Comparison of ENCODE assay signal across 15 cellular contexts in genomic region chr11:117187007-117187406, GRCh38. TPM values are rescaled to one million over a fixed set of nuclear protein-coding genes. Genes with fewer than 3 reads are reported as not detected.
DNase-seq lines count a peak whose midpoint lies in the region; TF ChIP-seq lines count a peak whose summit lies in the region.
"Had no signal": no experiment of that assay in that cellular context is flagged by ENCODE, and none has a peak within 500 bp of the region (broad histone marks: within the 10 kb centered on the region; RNA-seq: fewer than 3 reads in every experiment).

No MANE protein-coding gene starts in this region.

- in situ Hi-C loops in mammary epithelial cell (cut with MboI; ENCODE audit: low sequenced_read_pairs in 2 of 2) (no loop called here), transverse colon (cut with MboI; ENCODE audit: low pct_ligation_motif_present in 1 of 4, low pct_unique_long_range_greater_than_20kb in 1 of 4, low sequenced_read_pairs in 3 of 4) (no loop called here), GM13976 (cut with MboI; ENCODE audit: low sequenced_read_pairs, unreplicated experiment) (no loop called here)

- TF ChIP-seq EP300 in transverse colon (IDR thresholded peaks at IDR 0.05; ENCODE audit: low read depth): no peak

- no peaks in the 10 kb centered on the region for H3K36me3 ChIP-seq in breast epithelium
- H3K36me3 ChIP-seq in mammary epithelial cell (ENCODE audit: insufficient read depth, low read length): no peaks in the 10 kb centered on the region
- peaks cover 0 to 77% of the 10 kb centered on the region in 2 donors for H3K36me3 ChIP-seq in adrenal gland (replicated peaks in 1 of 2)
- peaks cover 55 to 66% of the 10 kb centered on the region in 2 donors for H3K36me3 ChIP-seq in mucosa of rectum (ENCODE audit: control insufficient read depth in 2 of 2, insufficient read depth in 2 of 2, low read length in 2 of 2)
- H3K36me3 ChIP-seq in transverse colon: peaks cover 0 to 27% (median 9%) of the 10 kb centered on the region in 4 donors

- H3K9me3 ChIP-seq in breast epithelium (no peaks in the 10 kb centered on the region), mammary epithelial cell (replicated peaks; ENCODE audit: insufficient read depth, low read length) (no peaks in the 10 kb centered on the region), adrenal gland (replicated peaks in 1 of 3) (no peaks in the 10 kb centered on the region), mucosa of rectum (ENCODE audit: control insufficient read depth in 2 of 2, low read length in 2 of 2) (no peaks in the 10 kb centered on the region), transverse colon (no peaks in the 10 kb centered on the region)
- H3K9me3 ChIP-seq: neutrophil had no signal

- H3K27ac ChIP-seq in breast epithelium (peak overlapping the region in 1 of 2 donors; percentile 34), mammary epithelial cell (ENCODE audit: insufficient read depth, low read depth, low read length) (no peak overlapping the region), adrenal gland (peak overlapping the region in 2 of 5 donors; percentile 5 to 45), mucosa of rectum (ENCODE audit: low read depth in 2 of 2, low read length in 2 of 2) (peak overlapping the region; percentile 64 to 72), transverse colon (peak overlapping the region in 3 of 4 donors; percentile 8 to 59 (median 48))
- H3K27ac ChIP-seq: foreskin keratinocyte, neutrophil had no signal

- no peaks in the 10 kb centered on the region for H3K79me2 ChIP-seq in mammary epithelial cell (ENCODE audit: insufficient read depth, low read length)

- no peak overlapping the region for H3K4me2 ChIP-seq in mammary epithelial cell (ENCODE audit: insufficient read depth, low read depth, low read length)

- H3K9ac ChIP-seq in mammary epithelial cell (ENCODE audit: insufficient read depth, low read length) (no peak overlapping the region), mucosa of rectum (ENCODE audit: low read depth in 1 of 2, low read length in 2 of 2) (peak overlapping the region in 1 of 2 donors; percentile 48)

- H3K4me1 ChIP-seq in breast epithelium (no peaks in the 10 kb centered on the region), mammary epithelial cell (ENCODE audit: insufficient read depth, low read length) (no peaks in the 10 kb centered on the region), adrenal gland (replicated peaks in 1 of 2) (no peaks in the 10 kb centered on the region), mucosa of rectum (ENCODE audit: control insufficient read depth in 2 of 2, insufficient read depth in 2 of 2, low read length in 2 of 2) (peaks cover 20 to 26% of the 10 kb centered on the region in 2 donors), transverse colon (peaks cover 0 to 23% (median 0%) of the 10 kb centered on the region in 4 donors)
- H3K4me1 ChIP-seq: foreskin keratinocyte had no signal

- H3K4me3 ChIP-seq in breast epithelium: no peak overlapping the region
- no peak overlapping the region for H3K4me3 ChIP-seq in mammary epithelial cell (replicated peaks in 1 of 3; ENCODE audit: insufficient read depth in 1 of 3, low read depth in 2 of 3, low read length in 3 of 3)
- H3K4me3 ChIP-seq in adrenal gland: no peak overlapping the region
- H3K4me3 ChIP-seq in mucosa of rectum (ENCODE audit: low read length in 2 of 2): no peak overlapping the region
- H3K4me3 ChIP-seq in transverse colon: no peak overlapping the region
- H3K4me3 ChIP-seq: K562 had no signal

- no peak for TF ChIP-seq POLR2A in breast epithelium (IDR thresholded peaks at IDR 0.05)
- TF ChIP-seq POLR2A in adrenal gland (IDR thresholded peaks at IDR 0.05): no peak
- TF ChIP-seq POLR2A in transverse colon (IDR thresholded peaks at IDR 0.05): no peak

- no TSS peak for BruUV-seq in mammary epithelial cell (replicated peaks; lab: Mats Ljungman, UMichigan)

- H2AFZ ChIP-seq in mammary epithelial cell (ENCODE audit: low read depth, low read length): no peak overlapping the region

- WGBS in mammary epithelial cell (ENCODE audit: low coverage, missing lambda C conversion rate): 43% methylated on average over 4 of the region's 6 CpGs
- 58 to 67% (median 61%) methylated on average over 6 of the region's 6 CpGs for WGBS in adrenal gland, 4 donors
- WGBS in transverse colon (ENCODE audit: low coverage in 1 of 2), 2 donors: 74 to 81% methylated on average over 4 to 6 of the region's 6 CpGs

- H4K20me1 ChIP-seq in mammary epithelial cell (ENCODE audit: insufficient read depth, low read length): no peaks in the 10 kb centered on the region

- peak; percentile 20 to 22 for DNase-seq in breast epithelium (ENCODE audit: low spot score in 2 of 2)
- DNase-seq in mammary epithelial cell: no peak
- peak in 6 of 7 donors; percentile 7 to 54 (median 28) for DNase-seq in adrenal gland
- DNase-seq in transverse colon: no peak
- no peak for DNase-seq in DMS79 treated with DMSO at 0.1 percent for 48 hours (lab: John Stamatoyannopoulos, UW)
- DNase-seq in GM13976 (ENCODE audit: low spot score): no peak
- no peak for DNase-seq in NCI-H1417 (lab: John Stamatoyannopoulos, UW)
- DNase-seq: ACHN; COR-L47; foreskin keratinocyte; RPMI8226; stimulated activated naive CD4-positive, alpha-beta T cell had no signal

- intact Hi-C loops in breast epithelium (cut with DNase I; ENCODE audit: low total_unique reads): no loop called here
- intact Hi-C loops in mammary epithelial cell (cut with micrococcal nuclease): no loop called here
- intact Hi-C loops in adrenal gland (cut with DNase I): no loop called here
- intact Hi-C loops in transverse colon (cut with DNase I; ENCODE audit: low total_unique reads): no loop called here

- H3K27me3 ChIP-seq in breast epithelium (no peaks in the 10 kb centered on the region), mammary epithelial cell (ENCODE audit: insufficient read depth, low read length) (no peaks in the 10 kb centered on the region), adrenal gland (no peaks in the 10 kb centered on the region), mucosa of rectum (ENCODE audit: control insufficient read depth in 2 of 2, insufficient read depth in 2 of 2, low read length in 2 of 2) (no peaks in the 10 kb centered on the region), transverse colon (no peaks in the 10 kb centered on the region)
- H3K27me3 ChIP-seq: foreskin keratinocyte, neutrophil had no signal

- TF ChIP-seq CTCF in breast epithelium (IDR thresholded peaks at IDR 0.05) (no peak), mammary epithelial cell (conservative IDR thresholded peaks at IDR 0.05 in 1 of 2, IDR thresholded peaks at IDR 0.05 in 1 of 2; ENCODE audit: extremely low read depth in 1 of 2, insufficient read depth in 1 of 2, low read depth in 1 of 2, low read length in 2 of 2) (no peak), adrenal gland (IDR thresholded peaks at IDR 0.05) (no peak), transverse colon (IDR thresholded peaks at IDR 0.05) (no peak), GM13976 (IDR thresholded peaks at IDR 0.05; ENCODE audit: borderline replicate concordance, control extremely low read depth, extremely low read depth, insufficient read depth, missing control alignments) (no peak)

- CTCF ChIA-PET in mammary epithelial cell (lab: Charles Lee; ENCODE audit: low non-redundant PET): no interaction called here

- dilution Hi-C loops in mammary epithelial cell (cut with HindIII; ENCODE audit: low sequenced_read_pairs): no loop called here

RNA-seq across cellular contexts. Expression of gene SIDT2, which starts 8.5 kb away (rescaled TPM):
- total RNA-seq in breast epithelium (10 to 100 TPM; 45.2 to 86.7 (median 49.5) TPM), mammary epithelial cell (10 to 100 TPM; 17.2 to 30.6 TPM), adrenal gland (10 to 100 TPM; 23.4 to 87.1 (median 44.5) TPM), transverse colon (10 to 100 TPM; 68.1 to 95.0 (median 78.2) TPM)
- polyA plus RNA-seq in mammary epithelial cell (16.2 TPM), adrenal gland (10 to 100 TPM; 27.7 to 75.1 (median 48.8) TPM)
- polyA minus RNA-seq in mammary epithelial cell: 95.0 TPM

RNA-seq across cellular contexts. Expression of gene TAGLN, which starts 12.2 kb away (rescaled TPM):
- total RNA-seq in breast epithelium (1,000 to 10,000 TPM in 2 of 3 donors, 100 to 1,000 TPM in 1; 602 to 1,663 (median 1,380) TPM), mammary epithelial cell (1,000 to 10,000 TPM in 1 of 2 donors, 100 to 1,000 TPM in 1; 171 to 3,470 TPM), adrenal gland (1,000 to 10,000 TPM in 1 of 8 donors, 100 to 1,000 TPM in 7; 117 to 1,290 (median 739) TPM), transverse colon (1,000 to 10,000 TPM in 3 of 4 donors, 100 to 1,000 TPM in 1; 899 to 4,235 (median 1,393) TPM)
- polyA plus RNA-seq in mammary epithelial cell (55.9 TPM), adrenal gland (1,000 to 10,000 TPM in 1 of 3 donors, 100 to 1,000 TPM in 2; 489 to 1,184 (median 817) TPM)
- 8.0 TPM for polyA minus RNA-seq in mammary epithelial cell

RNA-seq across cellular contexts. Expression of gene PAFAH1B2, which starts 42.9 kb away (rescaled TPM):
- total RNA-seq in breast epithelium (10 to 100 TPM; 76.8 to 92.2 (median 86.2) TPM), mammary epithelial cell (100 to 1,000 TPM; 129 to 177 TPM), adrenal gland (100 to 1,000 TPM in 4 of 8 donors, 10 to 100 TPM in 4; 81.0 to 132 (median 102) TPM), transverse colon (10 to 100 TPM; 18.1 to 90.8 (median 78.3) TPM)
- polyA plus RNA-seq in mammary epithelial cell (75.2 TPM), adrenal gland (10 to 100 TPM; 19.6 to 85.8 (median 29.5) TPM)
- polyA minus RNA-seq in mammary epithelial cell: 222 TPM

RNA-seq across cellular contexts. Expression of gene PCSK7, which starts 44.9 kb away (rescaled TPM):
- total RNA-seq in breast epithelium (10 to 100 TPM; 43.2 to 51.5 (median 44.2) TPM), mammary epithelial cell (10 to 100 TPM; 48.8 to 80.9 TPM), adrenal gland (10 to 100 TPM; 22.6 to 54.4 (median 42.2) TPM), transverse colon (100 to 1,000 TPM; 182 to 432 (median 204) TPM)
- polyA plus RNA-seq in mammary epithelial cell (39.1 TPM), adrenal gland (10 to 100 TPM; 23.4 to 53.0 (median 45.4) TPM)
- 37.9 TPM for polyA minus RNA-seq in mammary epithelial cell

RNA-seq across cellular contexts. Expression of gene RNF214, which starts 45.5 kb away (rescaled TPM):
- total RNA-seq in breast epithelium: 10 to 100 TPM; 12.3 to 13.3 (median 12.5) TPM
- total RNA-seq in mammary epithelial cell: 10 to 100 TPM; 10.3 to 22.4 TPM
- polyA plus RNA-seq in mammary epithelial cell: 8.5 TPM
- 34.6 TPM for polyA minus RNA-seq in mammary epithelial cell
- 10 to 100 TPM; 11.3 to 33.8 (median 22.9) TPM for total RNA-seq in adrenal gland
- 10 to 100 TPM; 12.7 to 21.6 (median 19.7) TPM for polyA plus RNA-seq in adrenal gland
- 100 to 1,000 TPM in 1 of 4 donors, 10 to 100 TPM in 3; 11.1 to 139 (median 14.5) TPM for total RNA-seq in transverse colon

Comparison
In these comparisons a context has a peak if more than half of its experiments do, and no peak if none do; other contexts are left out.
1. DNase-seq: peak in breast epithelium (2 of 2) and adrenal gland (6 of 7); none in mammary epithelial cell (single experiment), transverse colon (single experiment), DMS79 treated with DMSO at 0.1 percent for 48 hours (single experiment), GM13976 (single experiment) and NCI-H1417 (0 of 3).